ENCODE assay signal across 1 cellular context in the genomic region with DNA sequence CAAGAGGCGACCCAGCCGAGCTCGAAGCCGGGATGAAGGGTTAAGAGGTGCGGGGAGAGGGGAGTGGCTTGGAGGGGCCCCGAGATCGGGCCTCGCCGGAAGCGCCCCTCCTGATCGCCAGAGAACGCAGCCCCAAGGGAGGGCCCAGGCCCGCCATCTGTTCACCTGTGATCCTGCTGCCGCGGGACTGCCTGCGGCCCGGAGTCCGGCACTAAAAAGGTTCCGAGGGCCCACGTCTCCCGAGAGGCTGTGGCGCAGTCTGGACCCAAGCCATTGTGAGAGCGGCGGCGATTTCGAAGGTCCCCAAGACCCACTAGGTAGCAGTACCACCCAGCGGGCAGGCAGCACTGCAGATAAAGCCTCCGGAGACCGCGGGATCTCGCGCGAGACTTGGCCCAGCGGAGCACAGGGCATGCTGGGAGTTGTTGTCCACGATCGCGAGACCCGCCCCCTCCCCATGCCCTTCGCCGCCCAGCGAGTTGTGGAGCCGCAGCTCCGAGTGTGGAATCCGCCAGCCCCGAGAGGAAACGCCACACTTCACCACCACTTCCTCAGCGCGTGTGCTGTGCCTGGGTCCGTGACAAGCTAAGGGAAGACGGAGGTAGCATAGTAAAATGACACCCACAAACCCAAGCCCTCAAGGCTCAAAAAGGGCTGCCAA.
TF ChIP-seq lines count a peak whose summit lies in the region.

A gene with protein sequence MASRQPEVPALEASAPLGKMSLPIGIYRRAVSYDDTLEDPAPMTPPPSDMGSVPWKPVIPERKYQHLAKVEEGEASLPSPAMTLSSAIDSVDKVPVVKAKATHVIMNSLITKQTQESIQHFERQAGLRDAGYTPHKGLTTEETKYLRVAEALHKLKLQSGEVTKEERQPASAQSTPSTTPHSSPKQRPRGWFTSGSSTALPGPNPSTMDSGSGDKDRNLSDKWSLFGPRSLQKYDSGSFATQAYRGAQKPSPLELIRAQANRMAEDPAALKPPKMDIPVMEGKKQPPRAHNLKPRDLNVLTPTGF (minus strand): TSS at position 328 of the 661 bp plus-strand sequence. CDS start 2,256 bp downstream, outside the sequence.

TF ChIP-seq in HepG2, 621 proteins besides CTCF, POLR2A, EP300 and RAD21 (continued from another document and continues in another):
- TF ChIP-seq TRIM22 (IDR thresholded peaks at IDR 0.05) (no peak), CENPX (CRISPR knock-in tag; IDR thresholded peaks at IDR 0.05) (no peak), ZNF253 (CRISPR knock-in tag; IDR thresholded peaks at IDR 0.05; ENCODE audit: borderline replicate concordance) (no peak), USF2 (IDR thresholded peaks at IDR 0.05; ENCODE audit: low read depth, low read length) (no peak), USF2 (CRISPR knock-in tag; IDR thresholded peaks at IDR 0.05; ENCODE audit: borderline replicate concordance) (no peak), AHR (CRISPR knock-in tag; IDR thresholded peaks at IDR 0.05) (peak; percentile 69), PLRG1 (conservative IDR thresholded peaks at IDR 0.05) (no peak), MTF2 (CRISPR knock-in tag; IDR thresholded peaks at IDR 0.05; ENCODE audit: borderline replicate concordance) (no peak; the same call in 1 of the 2 replicates), ZNF251 (CRISPR knock-in tag; IDR thresholded peaks at IDR 0.05) (no peak), ZSCAN21 (CRISPR knock-in tag; IDR thresholded peaks at IDR 0.05; ENCODE audit: borderline replicate concordance) (peak; percentile 84; the same call in 1 of the 2 replicates), U2AF1 (optimal IDR thresholded peaks at IDR 0.05; ENCODE audit: low read depth, low read length) (no peak), SMARCC2 (IDR thresholded peaks at IDR 0.05) (no peak), ZSCAN25 (CRISPR knock-in tag; IDR thresholded peaks at IDR 0.05) (peak; percentile 67), LCORL (IDR thresholded peaks at IDR 0.05) (no peak), LCORL (CRISPR knock-in tag; IDR thresholded peaks at IDR 0.05) (peak; percentile 67), ZNF468 (CRISPR knock-in tag; IDR thresholded peaks at IDR 0.05) (no peak), ZNF232 (CRISPR knock-in tag; IDR thresholded peaks at IDR 0.05; ENCODE audit: borderline replicate concordance) (no peak; the same call in 1 of the 2 replicates), U2AF2 (IDR thresholded peaks at IDR 0.05; ENCODE audit: low read depth, low read length) (no peak), ARNT2 (CRISPR knock-in tag; IDR thresholded peaks at IDR 0.05; ENCODE audit: low read depth) (peak; percentile 90), ZNF329 (CRISPR knock-in tag; IDR thresholded peaks at IDR 0.05; ENCODE audit: low read depth) (no peak), ZC3H4 (CRISPR knock-in tag; IDR thresholded peaks at IDR 0.05; ENCODE audit: borderline replicate concordance) (no peak), ONECUT2 (CRISPR knock-in tag; IDR thresholded peaks at IDR 0.05) (0 out of 2 replicates have a peak, but pooled peaks have one; percentile 37), ZNF891 (CRISPR knock-in tag; IDR thresholded peaks at IDR 0.05) (no peak), HOXA3 (CRISPR knock-in tag; IDR thresholded peaks at IDR 0.05) (peak; percentile 76; the same call in 1 of the 2 replicates), AKAP8 (CRISPR knock-in tag; IDR thresholded peaks at IDR 0.05) (no peak; the same call in 1 of the 2 replicates), HMGA1 (CRISPR knock-in tag; conservative IDR thresholded peaks at IDR 0.05) (no peak), ZSCAN20 (CRISPR knock-in tag; IDR thresholded peaks at IDR 0.05; ENCODE audit: borderline replicate concordance) (peak; percentile 74; the same call in 1 of the 2 replicates), ZNF746 (CRISPR knock-in tag; IDR thresholded peaks at IDR 0.05) (no peak), PCBP2 (optimal IDR thresholded peaks at IDR 0.05; ENCODE audit: low read depth, low read length, poor library complexity, severe bottlenecking) (no peak), TAF1 (CRISPR knock-in tag; IDR thresholded peaks at IDR 0.05) (peak; percentile 94), ZNF30 (CRISPR knock-in tag; IDR thresholded peaks at IDR 0.05) (0 out of 2 replicates have a peak, but pooled peaks have one; percentile 20), DBP (CRISPR knock-in tag; IDR thresholded peaks at IDR 0.05; ENCODE audit: not compliant biosample characterization) (no peak), ZNF235 (CRISPR knock-in tag; IDR thresholded peaks at IDR 0.05; ENCODE audit: borderline replicate concordance) (no peak; the same call in 1 of the 2 replicates), ZNF264 (CRISPR knock-in tag; IDR thresholded peaks at IDR 0.05) (no peak; the same call in none of the 2 replicates), ZFP62 (CRISPR knock-in tag; IDR thresholded peaks at IDR 0.05) (no peak), CBX5 (CRISPR knock-in tag; IDR thresholded peaks at IDR 0.05; ENCODE audit: borderline replicate concordance) (peak; percentile 95; the same call in 1 of the 2 replicates), ZNF337 (CRISPR knock-in tag; IDR thresholded peaks at IDR 0.05; ENCODE audit: borderline replicate concordance, low read depth) (no peak), MLX (CRISPR knock-in tag; IDR thresholded peaks at IDR 0.05) (peak; percentile 45; the same call in 1 of the 2 replicates), JARID2 (CRISPR knock-in tag; IDR thresholded peaks at IDR 0.05; ENCODE audit: insufficient replicate concordance) (peak; percentile 29), NFE2L2 (IDR thresholded peaks at IDR 0.05; ENCODE audit: low read length) (no peak), SNAPC2 (CRISPR knock-in tag; IDR thresholded peaks at IDR 0.05) (0 out of 2 replicates have a peak, but pooled peaks have one; percentile 20), ZHX1 (CRISPR knock-in tag; IDR thresholded peaks at IDR 0.05; ENCODE audit: low read depth) (no peak), KAT8 (CRISPR knock-in tag; IDR thresholded peaks at IDR 0.05) (peak; percentile 88), BRF2 (CRISPR knock-in tag; IDR thresholded peaks at IDR 0.05) (no peak), HNRNPH1 (optimal IDR thresholded peaks at IDR 0.05; ENCODE audit: low read depth, low read length) (peak; percentile 51), HES4 (CRISPR knock-in tag; IDR thresholded peaks at IDR 0.05; ENCODE audit: borderline replicate concordance) (peak; percentile 63; the same call in 1 of the 2 replicates), ERF (CRISPR knock-in tag; IDR thresholded peaks at IDR 0.05) (peak; percentile 87), HNRNPK (IDR thresholded peaks at IDR 0.05; ENCODE audit: low read depth, low read length, poor library complexity, severe bottlenecking) (peak; percentile 49), KLF6 (CRISPR knock-in tag; IDR thresholded peaks at IDR 0.05) (peak; percentile 92), TGIF2 (CRISPR knock-in tag; IDR thresholded peaks at IDR 0.05) (no peak; the same call in 1 of the 2 replicates), ZNF44 (CRISPR knock-in tag; IDR thresholded peaks at IDR 0.05) (peak; percentile 82; the same call in 1 of the 2 replicates), ZNF569 (CRISPR knock-in tag; IDR thresholded peaks at IDR 0.05; ENCODE audit: borderline replicate concordance) (0 out of 2 replicates have a peak, but pooled peaks have one; percentile 41), CSRNP1 (CRISPR knock-in tag; IDR thresholded peaks at IDR 0.05) (no peak)
- TF ChIP-seq, protein P1, sequence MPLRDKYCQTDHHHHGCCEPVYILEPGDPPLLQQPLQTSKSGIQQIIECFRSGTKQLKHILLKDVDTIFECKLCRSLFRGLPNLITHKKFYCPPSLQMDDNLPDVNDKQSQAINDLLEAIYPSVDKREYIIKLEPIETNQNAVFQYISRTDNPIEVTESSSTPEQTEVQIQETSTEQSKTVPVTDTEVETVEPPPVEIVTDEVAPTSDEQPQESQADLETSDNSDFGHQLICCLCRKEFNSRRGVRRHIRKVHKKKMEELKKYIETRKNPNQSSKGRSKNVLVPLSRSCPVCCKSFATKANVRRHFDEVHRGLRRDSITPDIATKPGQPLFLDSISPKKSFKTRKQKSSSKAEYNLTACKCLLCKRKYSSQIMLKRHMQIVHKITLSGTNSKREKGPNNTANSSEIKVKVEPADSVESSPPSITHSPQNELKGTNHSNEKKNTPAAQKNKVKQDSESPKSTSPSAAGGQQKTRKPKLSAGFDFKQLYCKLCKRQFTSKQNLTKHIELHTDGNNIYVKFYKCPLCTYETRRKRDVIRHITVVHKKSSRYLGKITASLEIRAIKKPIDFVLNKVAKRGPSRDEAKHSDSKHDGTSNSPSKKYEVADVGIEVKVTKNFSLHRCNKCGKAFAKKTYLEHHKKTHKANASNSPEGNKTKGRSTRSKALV (CRISPR knock-in tag; IDR thresholded peaks at IDR 0.05) = 0 out of 2 replicates have a peak, but pooled peaks have one; percentile 52
